Comparison of ENCODE assay signal across 18 cellular contexts in the genomic region with DNA sequence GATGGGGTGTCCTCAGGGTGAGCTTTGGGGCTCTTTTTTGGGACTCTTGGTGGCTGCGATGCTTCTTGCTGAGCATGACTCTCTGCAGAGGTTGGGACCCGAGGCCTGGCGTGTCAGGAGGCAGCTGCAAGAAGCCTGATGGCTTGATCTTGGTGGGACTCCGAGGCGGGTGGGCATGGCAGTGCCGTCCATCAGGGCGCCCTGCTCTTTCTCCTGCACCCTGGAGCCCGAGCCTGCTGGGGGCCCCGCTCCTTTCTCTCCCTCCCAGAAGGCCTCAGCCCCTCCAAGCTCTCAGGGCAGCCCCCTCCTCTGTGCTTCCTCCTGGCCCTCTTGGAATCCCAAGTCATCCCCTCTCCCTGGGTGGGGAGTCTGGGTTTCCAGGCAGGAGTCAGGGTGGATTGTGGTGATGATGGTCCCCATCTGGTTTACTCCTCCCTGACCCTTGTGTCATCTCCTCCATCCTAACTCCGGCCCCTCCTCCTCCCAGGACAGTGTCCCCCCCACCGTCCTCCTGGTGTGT.
DNase-seq lines count a peak whose midpoint lies in the region; ATAC-seq, FAIRE-seq and TF ChIP-seq lines count a peak whose summit lies in the region.
"Had no signal": no experiment of that assay in that cellular context is flagged by ENCODE, and none has a peak within 500 bp of the region (broad histone marks: within the 10 kb centered on the region; RNA-seq: fewer than 3 reads in every experiment).

No MANE protein-coding gene starts in this region.

- H3K4me1 ChIP-seq in kidney (ENCODE audit: control insufficient read depth in 1 of 2, insufficient read depth in 1 of 2, low read depth in 1 of 2, low read length in 2 of 2) (no peaks in the 10 kb centered on the region), spleen (peaks cover 0 to 25% (median 7%) of the 10 kb centered on the region in 6 donors), HepG2 (ENCODE audit: insufficient read depth, low read length) (no peaks in the 10 kb centered on the region)

- 81 to 87% (median 86%) methylated on average over 6 to 11 of the region's 11 CpGs for WGBS in spleen, 5 donors
- 24% methylated on average over 2 of the region's 11 CpGs for WGBS in HepG2 (ENCODE audit: low lambda C conversion rate)

- no peaks in the 10 kb centered on the region for H3K36me3 ChIP-seq in kidney (ENCODE audit: control insufficient read depth in 1 of 2, insufficient read depth in 2 of 2, low read length in 2 of 2)
- H3K36me3 ChIP-seq in spleen, result no peaks in the 10 kb centered on the region
- H3K36me3 ChIP-seq in HepG2 (replicated peaks in 1 of 2; ENCODE audit: control insufficient read depth in 1 of 2, insufficient read depth in 2 of 2, low read length in 2 of 2), result no peaks in the 10 kb centered on the region
- H3K36me3 ChIP-seq: Peyer's patch had no signal

- H3K36me3 Mint-ChIP-seq in activated CD4-positive, alpha-beta memory T cell treated with anti-CD3 and anti-CD28 coated beads, Interleukin-2, amount 10 ng/mL, durations not matched to agents 7 days and 5 days (ENCODE audit: low read depth), result no peaks in the 10 kb centered on the region
- no peaks in the 10 kb centered on the region for H3K36me3 Mint-ChIP-seq in activated CD4-positive, alpha-beta memory T cell treated with anti-CD3 and anti-CD28 coated beads for 36 hours
- H3K36me3 Mint-ChIP-seq: CD4-positive, CD25-positive, alpha-beta regulatory T cell; IgD-negative memory B cell had no signal

- TF ChIP-seq POLR2A in spleen (IDR thresholded peaks at IDR 0.05), result no peak
- TF ChIP-seq POLR2A in HepG2 (IDR thresholded peaks at IDR 0.05; ENCODE audit: insufficient read depth in 1 of 2, low read depth in 2 of 2, low read length in 2 of 2), result no peak

- in situ Hi-C loops in HepG2 (cut with HindIII; ENCODE audit: extremely low pct_ligation_motif_present, low pct_unique_long_range_greater_than_20kb), result no loop called here

- H3K9ac ChIP-seq in kidney (ENCODE audit: low read length in 2 of 2) (no peak overlapping the region), HepG2 (ENCODE audit: insufficient read depth, low read depth, low read length) (no peak overlapping the region)

- intact Hi-C loops in activated CD4-positive, alpha-beta memory T cell treated with anti-CD3 and anti-CD28 coated beads for 36 hours (cut with micrococcal nuclease), result no loop called here
- intact Hi-C loops in kidney (cut with DNase I) (no loop called here), spleen (cut with DNase I; ENCODE audit: low total_unique reads) (no loop called here), HepG2 (cut with micrococcal nuclease; ENCODE audit: unreplicated experiment) (no loop called here)

- no peak overlapping the region for H2AFZ ChIP-seq in HepG2 (ENCODE audit: low read length)

- H3K79me2 ChIP-seq in HepG2 (ENCODE audit: insufficient read depth, low read length), result no peaks in the 10 kb centered on the region

- peak; percentile 11 for DNase-seq in activated CD4-positive, alpha-beta memory T cell treated with anti-CD3 and anti-CD28 coated beads, Interleukin-2, amount 10 ng/mL, durations not matched to agents 7 days and 5 days
- no peak for DNase-seq in activated CD4-positive, alpha-beta memory T cell treated with anti-CD3 and anti-CD28 coated beads for 36 hours
- peak; percentile 30 for DNase-seq in D341Med (ENCODE audit: low spot score)
- peak; percentile 45 for DNase-seq in kidney
- peak; percentile 68 for DNase-seq in spleen
- no peak for DNase-seq in activated naive CD4-positive, alpha-beta T cell treated with anti-CD3 and anti-CD28 coated beads, Interleukin-2, amount 50 U/mL, for 16 hours
- no peak for DNase-seq in HepG2 (ENCODE audit: low spot score)
- DNase-seq in hypothalamus (lab: John Stamatoyannopoulos, UW), result no peak
- DNase-seq: CD4-positive, CD25-positive, alpha-beta regulatory T cell; H9; NCI-H1417; NCI-H2029; NCI-H2171 treated with DMSO at 0.1 percent for 48 hours; NCI-H82 had no signal

- H3K27me3 Mint-ChIP-seq in activated CD4-positive, alpha-beta memory T cell treated with anti-CD3 and anti-CD28 coated beads, Interleukin-2, amount 10 ng/mL, durations not matched to agents 7 days and 5 days, result no peaks in the 10 kb centered on the region
- no peaks in the 10 kb centered on the region for H3K27me3 Mint-ChIP-seq in activated CD4-positive, alpha-beta memory T cell treated with anti-CD3 and anti-CD28 coated beads for 36 hours
- H3K27me3 Mint-ChIP-seq: CD4-positive, CD25-positive, alpha-beta regulatory T cell; IgD-negative memory B cell had no signal

- TF ChIP-seq RAD21 in HepG2 (CRISPR knock-in tag; IDR thresholded peaks at IDR 0.05), result no peak

- H3K4me3 ChIP-seq in kidney (ENCODE audit: low read length in 2 of 2) (no peak overlapping the region), spleen (no peak overlapping the region), HepG2 (replicated peaks in 1 of 3; ENCODE audit: insufficient read depth in 1 of 3, low read depth in 2 of 3, low read length in 3 of 3) (no peak overlapping the region)
- H3K4me3 ChIP-seq: Peyer's patch had no signal

- CTCF ChIA-PET in activated CD4-positive, alpha-beta memory T cell treated with anti-CD3 and anti-CD28 coated beads, Interleukin-2, amount 10 ng/mL, durations not matched to agents 7 days and 5 days (lab: Charles Lee), result no interaction called here
- CTCF ChIA-PET in activated CD4-positive, alpha-beta memory T cell treated with anti-CD3 and anti-CD28 coated beads for 36 hours (lab: Charles Lee), result no interaction called here
- CTCF ChIA-PET in HepG2 (lab: Yijun Ruan, JAX; ENCODE audit: low intra/inter-chr PET ratio, low total read pairs), result no interaction called here

- no peak overlapping the region for H3K4me3 Mint-ChIP-seq in activated CD4-positive, alpha-beta memory T cell treated with anti-CD3 and anti-CD28 coated beads, Interleukin-2, amount 10 ng/mL, durations not matched to agents 7 days and 5 days
- H3K4me3 Mint-ChIP-seq in activated CD4-positive, alpha-beta memory T cell treated with anti-CD3 and anti-CD28 coated beads for 36 hours, result no peak overlapping the region
- H3K4me3 Mint-ChIP-seq: CD4-positive, CD25-positive, alpha-beta regulatory T cell; H9; IgD-negative memory B cell had no signal

- BruUV-seq in HepG2 (replicated peaks; lab: Mats Ljungman, UMichigan), result no TSS peak

- ATAC-seq in HepG2, result no peak

- no peak for TF ChIP-seq EP300 in HepG2 (IDR thresholded peaks at IDR 0.05; ENCODE audit: low read depth in 2 of 2, low read length in 2 of 2)
- no peak for TF ChIP-seq EP300 in HepG2 (CRISPR knock-in tag; IDR thresholded peaks at IDR 0.05; ENCODE audit: borderline replicate concordance)

- no peak overlapping the region for H3K27ac Mint-ChIP-seq in activated CD4-positive, alpha-beta memory T cell treated with anti-CD3 and anti-CD28 coated beads, Interleukin-2, amount 10 ng/mL, durations not matched to agents 7 days and 5 days
- no peak overlapping the region for H3K27ac Mint-ChIP-seq in activated CD4-positive, alpha-beta memory T cell treated with anti-CD3 and anti-CD28 coated beads for 36 hours
- H3K27ac Mint-ChIP-seq: CD4-positive, CD25-positive, alpha-beta regulatory T cell; H9; IgD-negative memory B cell had no signal

- POLR2A ChIA-PET in activated CD4-positive, alpha-beta memory T cell treated with anti-CD3 and anti-CD28 coated beads, Interleukin-2, amount 10 ng/mL, durations not matched to agents 7 days and 5 days (lab: Charles Lee), result no interaction called here
- POLR2A ChIA-PET in activated CD4-positive, alpha-beta memory T cell treated with anti-CD3 and anti-CD28 coated beads for 36 hours (lab: Charles Lee), result no interaction called here
- POLR2A ChIA-PET in HepG2 (lab: Yijun Ruan, JAX), result no interaction called here

- H4K20me1 ChIP-seq in HepG2 (ENCODE audit: insufficient read depth, low read length), result no peaks in the 10 kb centered on the region

- no peaks in the 10 kb centered on the region for H3K9me3 Mint-ChIP-seq in activated CD4-positive, alpha-beta memory T cell treated with anti-CD3 and anti-CD28 coated beads, Interleukin-2, amount 10 ng/mL, durations not matched to agents 7 days and 5 days
- H3K9me3 Mint-ChIP-seq in activated CD4-positive, alpha-beta memory T cell treated with anti-CD3 and anti-CD28 coated beads for 36 hours, result no peaks in the 10 kb centered on the region
- H3K9me3 Mint-ChIP-seq: CD4-positive, CD25-positive, alpha-beta regulatory T cell; IgD-negative memory B cell had no signal

- TF ChIP-seq CTCF in kidney (IDR thresholded peaks at IDR 0.05; ENCODE audit: borderline replicate concordance, extremely low read depth, insufficient read depth), result no peak
- TF ChIP-seq CTCF in spleen (IDR thresholded peaks at IDR 0.05 in 8 of 11, conservative IDR thresholded peaks at IDR 0.05 in 3 of 11), result no peak
- no peak for TF ChIP-seq CTCF in HepG2 (CRISPR knock-in tag; IDR thresholded peaks at IDR 0.05)

- H3K4me2 ChIP-seq in HepG2 (ENCODE audit: low read depth, low read length), result no peak overlapping the region

- H3K27me3 ChIP-seq in spleen (replicated peaks in 1 of 7), result no peaks in the 10 kb centered on the region
- H3K27me3 ChIP-seq in HepG2 (ENCODE audit: control insufficient read depth in 1 of 2, insufficient read depth in 2 of 2, low read length in 2 of 2), result peaks cover 4 to 45% of the 10 kb centered on the region in 2 experiments; a peak in 3 of 5 replicates
- H3K27me3 ChIP-seq: Peyer's patch had no signal

- H3K27ac ChIP-seq in kidney (ENCODE audit: low read depth in 2 of 2, low read length in 2 of 2) (no peak overlapping the region), spleen (peak overlapping the region in 5 of 8 donors; percentile 18 to 73 (median 65)), HepG2 (ENCODE audit: extremely low read length, insufficient read depth, low read length) (no peak overlapping the region)
- H3K27ac ChIP-seq: Peyer's patch had no signal

- FAIRE-seq in kidney (lab: Jason Lieb, UNC), result no peak
- FAIRE-seq in HepG2 (lab: Jason Lieb, UNC), result no peak
- FAIRE-seq: A204.1, GM18507 had no signal

- H3K9me3 ChIP-seq in kidney (ENCODE audit: control insufficient read depth in 1 of 2, low read length in 2 of 2), result no peaks in the 10 kb centered on the region
- H3K9me3 ChIP-seq in spleen, result no peaks in the 10 kb centered on the region
- H3K9me3 ChIP-seq in HepG2 (ENCODE audit: low read length), result no peaks in the 10 kb centered on the region
- H3K9me3 ChIP-seq: Peyer's patch had no signal

- no peaks in the 10 kb centered on the region for H3K4me1 Mint-ChIP-seq in activated CD4-positive, alpha-beta memory T cell treated with anti-CD3 and anti-CD28 coated beads, Interleukin-2, amount 10 ng/mL, durations not matched to agents 7 days and 5 days
- no peaks in the 10 kb centered on the region for H3K4me1 Mint-ChIP-seq in activated CD4-positive, alpha-beta memory T cell treated with anti-CD3 and anti-CD28 coated beads for 36 hours (ENCODE audit: low read depth)
- H3K4me1 Mint-ChIP-seq: CD4-positive, CD25-positive, alpha-beta regulatory T cell; H9 had no signal

TF ChIP-seq in HepG2, 621 proteins besides CTCF, POLR2A, EP300 and RAD21:
- TF ChIP-seq MZF1 (CRISPR knock-in tag; IDR thresholded peaks at IDR 0.05; ENCODE audit: borderline replicate concordance), result no peak
- TF ChIP-seq ZBTB1 (CRISPR knock-in tag; IDR thresholded peaks at IDR 0.05; ENCODE audit: borderline replicate concordance), result no peak

Comparison
In these comparisons a context has a peak if more than half of its experiments do, and no peak if none do; other contexts are left out.
1. DNase-seq: peak in activated CD4-positive, alpha-beta memory T cell treated with anti-CD3 and anti-CD28 coated beads, Interleukin-2, amount 10 ng/mL, durations not matched to agents 7 days and 5 days (single experiment), D341Med (single experiment), kidney (single experiment) and spleen (single experiment); none in activated CD4-positive, alpha-beta memory T cell treated with anti-CD3 and anti-CD28 coated beads for 36 hours (single experiment), activated naive CD4-positive, alpha-beta T cell treated with anti-CD3 and anti-CD28 coated beads, Interleukin-2, amount 50 U/mL, for 16 hours (single experiment), HepG2 (single experiment) and hypothalamus (0 of 51).
2. H3K27ac ChIP-seq: peak in spleen (5 of 8); none in kidney (0 of 2) and HepG2 (single experiment).